Comparison of ENCODE assay signal across 11 cellular contexts in the genomic region with DNA sequence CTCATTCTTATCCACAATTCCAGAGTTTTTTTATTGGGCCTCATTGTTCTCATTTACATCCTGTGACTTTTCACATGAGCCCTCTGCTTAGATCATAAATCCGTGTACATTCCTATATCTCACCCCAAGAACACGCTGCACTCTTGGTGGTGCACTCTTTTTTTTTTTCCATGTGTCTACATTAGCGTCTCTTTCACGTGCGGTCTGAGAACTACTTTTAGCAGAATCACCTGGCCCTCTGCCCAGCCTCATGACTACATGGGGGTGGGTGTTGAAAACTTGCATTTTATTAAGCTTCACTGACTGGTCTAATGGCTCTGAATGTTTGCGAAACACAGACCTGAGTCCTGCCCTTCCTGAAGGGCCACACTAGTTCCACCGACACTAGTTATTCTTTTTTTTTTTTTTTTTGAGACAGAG. TPM values are rescaled to one million over a fixed set of nuclear protein-coding genes. Genes with fewer than 3 reads are reported as not detected.
A peak's percentile ranks its signal among the peaks of the same experiment; 100 is the strongest.
DNase-seq lines count a peak whose midpoint lies in the region; ATAC-seq and TF ChIP-seq lines count a peak whose summit lies in the region.
"Had no signal": no experiment of that assay in that cellular context is flagged by ENCODE, and none has a peak within 500 bp of the region (broad histone marks: within the 10 kb centered on the region; RNA-seq: fewer than 3 reads in every experiment).

No MANE protein-coding gene starts in this region.

- DNase-seq in SKM-1 (lab: John Stamatoyannopoulos, UW; ENCODE audit: unreplicated experiment), result peak; percentile 10
- DNase-seq in SKM-1 treated with dmso at 0.1 percent for 144 hours (lab: John Stamatoyannopoulos, UW; ENCODE audit: unreplicated experiment), result no peak
- peak; percentile 82 for DNase-seq in RWPE2 (ENCODE audit: low spot score)
- peak; percentile 62 for DNase-seq in right atrium auricular region (ENCODE audit: low spot score)
- DNase-seq in vagina (ENCODE audit: extremely low spot score in 2 of 2), result no peak
- DNase-seq in trophoblast cell, result no peak
- DNase-seq in CD8-positive, alpha-beta memory T cell, result no peak
- DNase-seq: activated naive CD8-positive, alpha-beta T cell treated with anti-CD3 and anti-CD28 coated beads, Interleukin-2, amount 10 ng/mL, durations not matched to agents 7 days and 5 days had no signal

- TF ChIP-seq CTCF in RWPE2 (IDR thresholded peaks at IDR 0.05; ENCODE audit: poor library complexity, severe bottlenecking) (no peak), right atrium auricular region (IDR thresholded peaks at IDR 0.05) (no peak), vagina (IDR thresholded peaks at IDR 0.05) (no peak)

- no peak overlapping the region for H3K4ac ChIP-seq in trophoblast cell (ENCODE audit: low read depth, low read length)

- H3K36me3 Mint-ChIP-seq in CD8-positive, alpha-beta memory T cell, result no peaks in the 10 kb centered on the region
- H3K36me3 Mint-ChIP-seq: activated naive CD8-positive, alpha-beta T cell treated with anti-CD3 and anti-CD28 coated beads, Interleukin-2, amount 10 ng/mL, durations not matched to agents 7 days and 5 days had no signal

- no peak overlapping the region for H3K4me3 Mint-ChIP-seq in CD8-positive, alpha-beta memory T cell
- H3K4me3 Mint-ChIP-seq: activated naive CD8-positive, alpha-beta T cell treated with anti-CD3 and anti-CD28 coated beads, Interleukin-2, amount 10 ng/mL, durations not matched to agents 7 days and 5 days had no signal

- no peaks in the 10 kb centered on the region for H3K79me1 ChIP-seq in trophoblast cell (ENCODE audit: low read length)

- H2BK120ac ChIP-seq in trophoblast cell (ENCODE audit: insufficient read depth, low read length, poor library complexity), result no peak overlapping the region

- TF ChIP-seq POLR2A in vagina (IDR thresholded peaks at IDR 0.05) (no peak), GM18505 (IDR thresholded peaks at IDR 0.05; ENCODE audit: borderline replicate concordance, extremely low read depth, insufficient read depth, insufficient read length) (no peak)

- no peak overlapping the region for H2AFZ ChIP-seq in trophoblast cell (ENCODE audit: insufficient read depth, low read length, poor library complexity)

- H3K18ac ChIP-seq in trophoblast cell (ENCODE audit: low read length), result no peak overlapping the region

- H3K9me3 ChIP-seq in RWPE2 (ENCODE audit: severe bottlenecking) (no peaks in the 10 kb centered on the region), right atrium auricular region (no peaks in the 10 kb centered on the region), vagina (no peaks in the 10 kb centered on the region), trophoblast cell (ENCODE audit: insufficient read depth, low read depth, low read length) (no peaks in the 10 kb centered on the region)
- no peaks in the 10 kb centered on the region for H3K9me3 ChIP-seq in CD8-positive, alpha-beta memory T cell (ENCODE audit: low read length)
- H3K9me3 ChIP-seq: psoas muscle had no signal

- no peak overlapping the region for H3K9ac ChIP-seq in trophoblast cell (ENCODE audit: low read length)

- no peaks in the 10 kb centered on the region for H3K27me3 ChIP-seq in RWPE2 (ENCODE audit: insufficient read depth, poor library complexity, severe bottlenecking)
- H3K27me3 ChIP-seq in right atrium auricular region, result no peaks in the 10 kb centered on the region
- H3K27me3 ChIP-seq in vagina, result no peaks in the 10 kb centered on the region
- no peaks in the 10 kb centered on the region for H3K27me3 ChIP-seq in trophoblast cell (ENCODE audit: insufficient read depth, low read length)
- no peaks in the 10 kb centered on the region for H3K27me3 ChIP-seq in CD8-positive, alpha-beta memory T cell (ENCODE audit: insufficient read depth, low read length, poor library complexity, severe bottlenecking)

- H2BK12ac ChIP-seq in trophoblast cell (ENCODE audit: low read length), result no peak overlapping the region

- no peak overlapping the region for H3K4me3 ChIP-seq in RWPE2 (ENCODE audit: severe bottlenecking)
- no peak overlapping the region for H3K4me3 ChIP-seq in right atrium auricular region
- H3K4me3 ChIP-seq in vagina, result no peak overlapping the region
- H3K4me3 ChIP-seq in trophoblast cell (ENCODE audit: low read depth, low read length), result no peak overlapping the region
- H3K4me3 ChIP-seq in CD8-positive, alpha-beta memory T cell (ENCODE audit: low read length), result no peak overlapping the region
- H3K4me3 ChIP-seq: psoas muscle had no signal

- H2BK5ac ChIP-seq in trophoblast cell (ENCODE audit: low read depth, low read length, poor library complexity), result no peak overlapping the region

- no CpG with 5 or more reads among the region's 7 CpGs for WGBS in trophoblast cell (ENCODE audit: extremely low coverage, insufficient coverage, insufficient read length)

- H4K12ac ChIP-seq in trophoblast cell (ENCODE audit: low read depth, low read length), result no peak overlapping the region

- H3K4me1 Mint-ChIP-seq in CD8-positive, alpha-beta memory T cell, result peaks cover 5 to 6% (median 6%) of the 10 kb centered on the region in 3 donors

- H3K4me2 ChIP-seq in trophoblast cell (ENCODE audit: low read length), result no peak overlapping the region

- H3K79me2 ChIP-seq in trophoblast cell (ENCODE audit: control insufficient read depth, insufficient read depth, low read length, poor library complexity), result no peaks in the 10 kb centered on the region

- peak; percentile 75 for ATAC-seq in RWPE2 (ENCODE audit: low read depth)
- no peak for ATAC-seq in GM18505 (IDR thresholded peaks at IDR 0.05; ENCODE audit: unreplicated experiment)
- ATAC-seq: psoas muscle had no signal

- H4K91ac ChIP-seq in trophoblast cell (ENCODE audit: low read depth, low read length), result no peak overlapping the region

- no peak overlapping the region for H4K8ac ChIP-seq in trophoblast cell (ENCODE audit: low read depth, low read length)

- H3K23ac ChIP-seq in trophoblast cell (ENCODE audit: low read length), result no peak overlapping the region

- no peak overlapping the region for H3K14ac ChIP-seq in trophoblast cell (ENCODE audit: low read length)

- no peak overlapping the region for H3K27ac Mint-ChIP-seq in CD8-positive, alpha-beta memory T cell
- H3K27ac Mint-ChIP-seq: activated naive CD8-positive, alpha-beta T cell treated with anti-CD3 and anti-CD28 coated beads, Interleukin-2, amount 10 ng/mL, durations not matched to agents 7 days and 5 days had no signal

- intact Hi-C loops in vagina (cut with DNase I), result loop anchor here (10.0 kb wide), 1 partner anchor 233 kb away; no protein-coding TSS in a partner anchor

- no peaks in the 10 kb centered on the region for H3K9me3 Mint-ChIP-seq in CD8-positive, alpha-beta memory T cell
- H3K9me3 Mint-ChIP-seq: activated naive CD8-positive, alpha-beta T cell treated with anti-CD3 and anti-CD28 coated beads, Interleukin-2, amount 10 ng/mL, durations not matched to agents 7 days and 5 days had no signal

- H3K27ac ChIP-seq in RWPE2 (ENCODE audit: poor library complexity, severe bottlenecking) (peak overlapping the region; percentile 68), right atrium auricular region (no peak overlapping the region), vagina (peak overlapping the region; percentile 72), trophoblast cell (ENCODE audit: low read depth, low read length) (no peak overlapping the region)
- no peak overlapping the region for H3K27ac ChIP-seq in CD8-positive, alpha-beta memory T cell (ENCODE audit: low read depth, low read length)
- H3K27ac ChIP-seq: C4-2B, psoas muscle had no signal

- H3K27me3 Mint-ChIP-seq in CD8-positive, alpha-beta memory T cell, result peaks cover 8 to 11% of the 10 kb centered on the region in 2 donors

- POLR2A ChIA-PET in CD8-positive, alpha-beta memory T cell (lab: Charles Lee), result no interaction called here

- H3K36me3 ChIP-seq in RWPE2 (ENCODE audit: low read depth) (no peaks in the 10 kb centered on the region), right atrium auricular region (no peaks in the 10 kb centered on the region), vagina (no peaks in the 10 kb centered on the region), trophoblast cell (ENCODE audit: control insufficient read depth in 1 of 2, insufficient read depth in 2 of 2, low read length in 2 of 2) (no peaks in the 10 kb centered on the region)
- H3K36me3 ChIP-seq in CD8-positive, alpha-beta memory T cell (ENCODE audit: insufficient read depth, low read length), result no peaks in the 10 kb centered on the region

- H3K4me1 ChIP-seq in RWPE2 (ENCODE audit: insufficient read depth, poor library complexity, severe bottlenecking), result peaks cover 10% of the 10 kb centered on the region
- no peaks in the 10 kb centered on the region for H3K4me1 ChIP-seq in right atrium auricular region
- H3K4me1 ChIP-seq in vagina, result peaks cover 6% of the 10 kb centered on the region
- H3K4me1 ChIP-seq in trophoblast cell (ENCODE audit: control insufficient read depth in 1 of 2, insufficient read depth in 2 of 2, low read length in 2 of 2), result no peaks in the 10 kb centered on the region
- H3K4me1 ChIP-seq in CD8-positive, alpha-beta memory T cell (ENCODE audit: insufficient read depth, low read length), result no peaks in the 10 kb centered on the region
- H3K4me1 ChIP-seq: psoas muscle had no signal

- H2AK5ac ChIP-seq in trophoblast cell (ENCODE audit: low read length), result no peak overlapping the region

- CTCF ChIA-PET in CD8-positive, alpha-beta memory T cell (lab: Charles Lee), result no interaction called here

RNA-seq across cellular contexts. Expression of gene C9orf57, which starts 18.6 kb away (rescaled TPM):
- not detected for total RNA-seq in right atrium auricular region
- not detected for total RNA-seq in vagina
- not detected in 2 replicates for polyA plus RNA-seq in trophoblast cell (2013)
- not detected for total RNA-seq in CD8-positive, alpha-beta memory T cell
- polyA plus RNA-seq in CD8-positive, alpha-beta memory T cell, result not detected
- total RNA-seq: activated naive CD8-positive, alpha-beta T cell treated with anti-CD3 and anti-CD28 coated beads, Interleukin-2, amount 10 ng/mL, durations not matched to agents 7 days and 5 days; psoas muscle had no signal

Comparison
In these comparisons a context has a peak if more than half of its experiments do, and no peak if none do; other contexts are left out.
1. DNase-seq: peak in SKM-1 (single experiment), RWPE2 (single experiment) and right atrium auricular region (single experiment); none in SKM-1 treated with dmso at 0.1 percent for 144 hours (single experiment), vagina (0 of 2), trophoblast cell (0 of 2) and CD8-positive, alpha-beta memory T cell (0 of 5).
2. H3K27ac ChIP-seq: peak in RWPE2 (single experiment) and vagina (single experiment); none in right atrium auricular region (0 of 2), trophoblast cell (single experiment) and CD8-positive, alpha-beta memory T cell (single experiment).